Comparison of ENCODE assay signal across 1 cellular context in genomic region chr1:18902523-18903312, GRCh38.
TF ChIP-seq lines count a peak whose summit lies in the region.

ALDH4A1 (minus strand) TSS chr1:18902555; CDS start chr1:18902523, 32 bp downstream.

TF ChIP-seq in HepG2, 621 proteins besides CTCF, POLR2A, EP300 and RAD21 (continued from another document and continues in another):
- TF ChIP-seq, protein P1, sequence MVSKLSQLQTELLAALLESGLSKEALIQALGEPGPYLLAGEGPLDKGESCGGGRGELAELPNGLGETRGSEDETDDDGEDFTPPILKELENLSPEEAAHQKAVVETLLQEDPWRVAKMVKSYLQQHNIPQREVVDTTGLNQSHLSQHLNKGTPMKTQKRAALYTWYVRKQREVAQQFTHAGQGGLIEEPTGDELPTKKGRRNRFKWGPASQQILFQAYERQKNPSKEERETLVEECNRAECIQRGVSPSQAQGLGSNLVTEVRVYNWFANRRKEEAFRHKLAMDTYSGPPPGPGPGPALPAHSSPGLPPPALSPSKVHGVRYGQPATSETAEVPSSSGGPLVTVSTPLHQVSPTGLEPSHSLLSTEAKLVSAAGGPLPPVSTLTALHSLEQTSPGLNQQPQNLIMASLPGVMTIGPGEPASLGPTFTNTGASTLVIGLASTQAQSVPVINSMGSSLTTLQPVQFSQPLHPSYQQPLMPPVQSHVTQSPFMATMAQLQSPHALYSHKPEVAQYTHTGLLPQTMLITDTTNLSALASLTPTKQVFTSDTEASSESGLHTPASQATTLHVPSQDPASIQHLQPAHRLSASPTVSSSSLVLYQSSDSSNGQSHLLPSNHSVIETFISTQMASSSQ (IDR thresholded peaks at IDR 0.05; ENCODE audit: low read depth) = 0 out of 2 replicates have a peak, but pooled peaks have one; percentile 9
- TF ChIP-seq, protein P1 (CRISPR knock-in tag; IDR thresholded peaks at IDR 0.05; ENCODE audit: borderline replicate concordance) = 0 out of 2 replicates have a peak, but pooled peaks have one; percentile 35
- TF ChIP-seq ZNF749 (CRISPR knock-in tag; IDR thresholded peaks at IDR 0.05; ENCODE audit: borderline replicate concordance) = no peak
- TF ChIP-seq BRD4 (CRISPR knock-in tag; IDR thresholded peaks at IDR 0.05) = no peak
- peak; percentile 52 for TF ChIP-seq ZNF883 (CRISPR knock-in tag; IDR thresholded peaks at IDR 0.05; ENCODE audit: not compliant biosample characterization)
- no peak for TF ChIP-seq ZXDC (CRISPR knock-in tag; IDR thresholded peaks at IDR 0.05)
- no peak for TF ChIP-seq ZNF780A (CRISPR knock-in tag; IDR thresholded peaks at IDR 0.05)
- TF ChIP-seq TFAP4 (IDR thresholded peaks at IDR 0.05; ENCODE audit: borderline replicate concordance, low read depth) = no peak
- TF ChIP-seq ZNF143 (CRISPR knock-in tag; IDR thresholded peaks at IDR 0.05) = no peak
- TF ChIP-seq, protein P2, sequence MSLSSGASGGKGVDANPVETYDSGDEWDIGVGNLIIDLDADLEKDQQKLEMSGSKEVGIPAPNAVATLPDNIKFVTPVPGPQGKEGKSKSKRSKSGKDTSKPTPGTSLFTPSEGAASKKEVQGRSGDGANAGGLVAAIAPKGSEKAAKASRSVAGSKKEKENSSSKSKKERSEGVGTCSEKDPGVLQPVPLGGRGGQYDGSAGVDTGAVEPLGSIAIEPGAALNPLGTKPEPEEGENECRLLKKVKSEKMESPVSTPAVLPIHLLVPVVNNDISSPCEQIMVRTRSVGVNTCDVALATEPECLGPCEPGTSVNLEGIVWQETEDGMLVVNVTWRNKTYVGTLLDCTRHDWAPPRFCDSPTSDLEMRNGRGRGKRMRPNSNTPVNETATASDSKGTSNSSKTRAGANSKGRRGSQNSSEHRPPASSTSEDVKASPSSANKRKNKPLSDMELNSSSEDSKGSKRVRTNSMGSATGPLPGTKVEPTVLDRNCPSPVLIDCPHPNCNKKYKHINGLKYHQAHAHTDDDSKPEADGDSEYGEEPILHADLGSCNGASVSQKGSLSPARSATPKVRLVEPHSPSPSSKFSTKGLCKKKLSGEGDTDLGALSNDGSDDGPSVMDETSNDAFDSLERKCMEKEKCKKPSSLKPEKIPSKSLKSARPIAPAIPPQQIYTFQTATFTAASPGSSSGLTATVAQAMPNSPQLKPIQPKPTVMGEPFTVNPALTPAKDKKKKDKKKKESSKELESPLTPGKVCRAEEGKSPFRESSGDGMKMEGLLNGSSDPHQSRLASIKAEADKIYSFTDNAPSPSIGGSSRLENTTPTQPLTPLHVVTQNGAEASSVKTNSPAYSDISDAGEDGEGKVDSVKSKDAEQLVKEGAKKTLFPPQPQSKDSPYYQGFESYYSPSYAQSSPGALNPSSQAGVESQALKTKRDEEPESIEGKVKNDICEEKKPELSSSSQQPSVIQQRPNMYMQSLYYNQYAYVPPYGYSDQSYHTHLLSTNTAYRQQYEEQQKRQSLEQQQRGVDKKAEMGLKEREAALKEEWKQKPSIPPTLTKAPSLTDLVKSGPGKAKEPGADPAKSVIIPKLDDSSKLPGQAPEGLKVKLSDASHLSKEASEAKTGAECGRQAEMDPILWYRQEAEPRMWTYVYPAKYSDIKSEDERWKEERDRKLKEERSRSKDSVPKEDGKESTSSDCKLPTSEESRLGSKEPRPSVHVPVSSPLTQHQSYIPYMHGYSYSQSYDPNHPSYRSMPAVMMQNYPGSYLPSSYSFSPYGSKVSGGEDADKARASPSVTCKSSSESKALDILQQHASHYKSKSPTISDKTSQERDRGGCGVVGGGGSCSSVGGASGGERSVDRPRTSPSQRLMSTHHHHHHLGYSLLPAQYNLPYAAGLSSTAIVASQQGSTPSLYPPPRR (CRISPR knock-in tag; IDR thresholded peaks at IDR 0.05; ENCODE audit: borderline replicate concordance) = no peak
- no peak for TF ChIP-seq IRX3 (CRISPR knock-in tag; IDR thresholded peaks at IDR 0.05; ENCODE audit: borderline replicate concordance, low read depth)
- peak; percentile 66; the same call in 1 of the 2 replicates for TF ChIP-seq ZNF280B (CRISPR knock-in tag; IDR thresholded peaks at IDR 0.05; ENCODE audit: borderline replicate concordance)
- TF ChIP-seq BCLAF1 (IDR thresholded peaks at IDR 0.05) = no peak
- TF ChIP-seq TFDP2 (CRISPR knock-in tag; IDR thresholded peaks at IDR 0.05) = peak; percentile 57; the same call in 1 of the 2 replicates
- peak; percentile 12; the same call in 1 of the 2 replicates for TF ChIP-seq ZNF501 (CRISPR knock-in tag; IDR thresholded peaks at IDR 0.05)
- TF ChIP-seq ZNF616 (CRISPR knock-in tag; IDR thresholded peaks at IDR 0.05; ENCODE audit: low read depth) = no peak
- no peak for TF ChIP-seq RFX3 (CRISPR knock-in tag; IDR thresholded peaks at IDR 0.05)
- no peak for TF ChIP-seq NFE2L2 (IDR thresholded peaks at IDR 0.05; ENCODE audit: low read length)
- TF ChIP-seq ZNF431 (CRISPR knock-in tag; IDR thresholded peaks at IDR 0.05; ENCODE audit: borderline replicate concordance, low read depth) = no peak
- TF ChIP-seq ARID3A (IDR thresholded peaks at IDR 0.05; ENCODE audit: low read depth, low read length) = no peak
- TF ChIP-seq EHMT2 (IDR thresholded peaks at IDR 0.05; ENCODE audit: borderline replicate concordance, low read depth, low read length) = no peak
- TF ChIP-seq ELF3 (CRISPR knock-in tag; IDR thresholded peaks at IDR 0.05) = no peak
- no peak for TF ChIP-seq ZNF577 (CRISPR knock-in tag; IDR thresholded peaks at IDR 0.05; ENCODE audit: borderline replicate concordance, low read depth)
- TF ChIP-seq ZNF569 (CRISPR knock-in tag; IDR thresholded peaks at IDR 0.05; ENCODE audit: borderline replicate concordance) = no peak
- TF ChIP-seq HDAC6 (IDR thresholded peaks at IDR 0.05; ENCODE audit: low read depth, low read length) = no peak
- TF ChIP-seq SMARCE1 (IDR thresholded peaks at IDR 0.05; ENCODE audit: borderline replicate concordance) = no peak
- 0 out of 2 replicates have a peak, but pooled peaks have one; percentile 31 for TF ChIP-seq ZNF564 (CRISPR knock-in tag; IDR thresholded peaks at IDR 0.05)
- TF ChIP-seq FOSL2 (CRISPR knock-in tag; IDR thresholded peaks at IDR 0.05) = no peak; the same call in 1 of the 2 replicates
- TF ChIP-seq SUZ12 (IDR thresholded peaks at IDR 0.05; ENCODE audit: low read depth, low read length) = no peak
- no peak for TF ChIP-seq CEBPB (IDR thresholded peaks at IDR 0.05; ENCODE audit: borderline replicate concordance, low read depth, low read length)
- no peak for TF ChIP-seq TRIM24 (CRISPR knock-in tag; IDR thresholded peaks at IDR 0.05)
- TF ChIP-seq TP53 (CRISPR knock-in tag; conservative IDR thresholded peaks at IDR 0.05) = no peak
